ENCODE assay signal across 9 cellular contexts in genomic region chr13:35470671-35471465, GRCh38. TPM values are rescaled to one million over a fixed set of nuclear protein-coding genes. Genes with fewer than 3 reads are reported as not detected.
DNase-seq lines count a peak whose midpoint lies in the region; ATAC-seq, FAIRE-seq and TF ChIP-seq lines count a peak whose summit lies in the region.
"Had no signal": no experiment of that assay in that cellular context is flagged by ENCODE, and none has a peak within 500 bp of the region (broad histone marks: within the 10 kb centered on the region; RNA-seq: fewer than 3 reads in every experiment).

No MANE protein-coding gene starts in this region.

- H3K27ac Mint-ChIP-seq in astrocyte (ENCODE audit: unreplicated experiment) (peak overlapping the region; percentile 89), progenitor cell of endocrine pancreas (no peak overlapping the region)

- peaks cover 30% of the 10 kb centered on the region for H3K27me3 Mint-ChIP-seq in astrocyte (ENCODE audit: low read depth, unreplicated experiment)
- peaks cover 75% of the 10 kb centered on the region for H3K27me3 Mint-ChIP-seq in progenitor cell of endocrine pancreas

- peak; percentile 96 for ATAC-seq in right cardiac atrium
- ATAC-seq in HG02623 (IDR thresholded peaks at IDR 0.05; ENCODE audit: unreplicated experiment): no peak

- peaks cover 14% of the 10 kb centered on the region for H3K9me3 Mint-ChIP-seq in astrocyte (ENCODE audit: unreplicated experiment)
- no peaks in the 10 kb centered on the region for H3K9me3 Mint-ChIP-seq in progenitor cell of endocrine pancreas (ENCODE audit: low read depth)

- H3K4me3 ChIP-seq in astrocyte (ENCODE audit: insufficient read depth, low read depth, low read length): peak overlapping the region; percentile 58
- H3K4me3 ChIP-seq in right cardiac atrium (ENCODE audit: low read length): peak overlapping the region; percentile 61

- H2AFZ ChIP-seq in astrocyte (ENCODE audit: low read depth, low read length): peak overlapping the region; percentile 77

- FAIRE-seq in astrocyte (lab: Jason Lieb, UNC): no peak

- H3K36me3 Mint-ChIP-seq in astrocyte (ENCODE audit: low read depth, unreplicated experiment): no peaks in the 10 kb centered on the region
- H3K36me3 Mint-ChIP-seq in progenitor cell of endocrine pancreas (ENCODE audit: insufficient read depth): no peaks in the 10 kb centered on the region

- peaks cover 28% of the 10 kb centered on the region for H3K27me3 ChIP-seq in astrocyte (ENCODE audit: insufficient read depth, low read length)
- H3K27me3 ChIP-seq in right cardiac atrium (ENCODE audit: control insufficient read depth, insufficient read depth): no peaks in the 10 kb centered on the region

- no peaks in the 10 kb centered on the region for H3K36me3 ChIP-seq in astrocyte (ENCODE audit: insufficient read depth, low read length)

- peak overlapping the region; percentile 71 for H3K27ac ChIP-seq in astrocyte (ENCODE audit: low read depth, low read length)
- peak overlapping the region; percentile 43 for H3K27ac ChIP-seq in right cardiac atrium (ENCODE audit: low read length)

- DNase-seq in ELR (ENCODE audit: low read depth) (peak; percentile 90), astrocyte (ENCODE audit: low read depth) (peak; percentile 25), right cardiac atrium (peak; percentile 71 to 89 (median 80)), progenitor cell of endocrine pancreas (ENCODE audit: low spot score, unreplicated experiment) (peak; percentile 23), NCI-H2171 (lab: John Stamatoyannopoulos, UW) (no peak), activated T-cell treated with anti-CD3 and anti-CD28 coated beads for 4 hours (no peak), NCI-H1417 treated with DMSO at 0.1 percent for 48 hours (lab: John Stamatoyannopoulos, UW) (no peak)

- H3K4me1 ChIP-seq in astrocyte (ENCODE audit: insufficient read depth, low read length) (no peaks in the 10 kb centered on the region), right cardiac atrium (ENCODE audit: control insufficient read depth, insufficient read depth, low read length) (no peaks in the 10 kb centered on the region)

- H3K9me3 ChIP-seq in astrocyte (ENCODE audit: insufficient read depth, low read depth, low read length) (no peaks in the 10 kb centered on the region), right cardiac atrium (ENCODE audit: control insufficient read depth, low read length) (no peaks in the 10 kb centered on the region)

- H3K9ac ChIP-seq in astrocyte (ENCODE audit: low read length): peak overlapping the region; percentile 77

- WGBS in right cardiac atrium: 8% methylated on average over 58 of the region's 58 CpGs

- peak overlapping the region; percentile 88 for H3K4me2 ChIP-seq in astrocyte (ENCODE audit: low read length)

- H3K79me2 ChIP-seq in astrocyte (ENCODE audit: insufficient read depth, low read length): peaks cover 16% of the 10 kb centered on the region

- no peaks in the 10 kb centered on the region for H4K20me1 ChIP-seq in astrocyte (ENCODE audit: insufficient read depth, low read length)

- peaks cover 12% of the 10 kb centered on the region for H3K4me1 Mint-ChIP-seq in astrocyte (ENCODE audit: low read depth, unreplicated experiment)
- H3K4me1 Mint-ChIP-seq in progenitor cell of endocrine pancreas (ENCODE audit: low read depth): peaks cover 25% of the 10 kb centered on the region

- peak overlapping the region; percentile 79 for H3K4me3 Mint-ChIP-seq in astrocyte (ENCODE audit: unreplicated experiment)
- H3K4me3 Mint-ChIP-seq in progenitor cell of endocrine pancreas (ENCODE audit: low read depth): peak overlapping the region; percentile 66

- TF ChIP-seq CTCF in astrocyte (IDR thresholded peaks at IDR 0.05; ENCODE audit: insufficient read depth, low read depth, low read length): no peak
- no peak for TF ChIP-seq CTCF in progenitor cell of endocrine pancreas (IDR thresholded peaks at IDR 0.05; ENCODE audit: unreplicated experiment)

- intact Hi-C loops in right cardiac atrium (cut with DNase I): no loop called here

RNA-seq across cellular contexts. Expression of gene MAB21L1, which starts 5.6 kb away (rescaled TPM):
- total RNA-seq in astrocyte: 2.0 and 2.9 TPM in 2 replicates
- total RNA-seq in right cardiac atrium: under 1 TPM; 0.40 to 0.59 (median 0.56) TPM
- 0.57 TPM for polyA plus RNA-seq in right cardiac atrium
- total RNA-seq in progenitor cell of endocrine pancreas: 0.22 and 0.29 TPM in 2 replicates
- total RNA-seq: HT1080 had no signal

Comparison
In these comparisons a context has a peak if more than half of its experiments do, and no peak if none do; other contexts are left out.
1. DNase-seq: peak in ELR (single experiment), astrocyte (single experiment), right cardiac atrium (3 of 3) and progenitor cell of endocrine pancreas (single experiment); none in NCI-H2171 (single experiment), activated T-cell treated with anti-CD3 and anti-CD28 coated beads for 4 hours (single experiment) and NCI-H1417 treated with DMSO at 0.1 percent for 48 hours (single experiment).